Comparison of ENCODE assay signal across 22 cellular contexts in the genomic region with DNA sequence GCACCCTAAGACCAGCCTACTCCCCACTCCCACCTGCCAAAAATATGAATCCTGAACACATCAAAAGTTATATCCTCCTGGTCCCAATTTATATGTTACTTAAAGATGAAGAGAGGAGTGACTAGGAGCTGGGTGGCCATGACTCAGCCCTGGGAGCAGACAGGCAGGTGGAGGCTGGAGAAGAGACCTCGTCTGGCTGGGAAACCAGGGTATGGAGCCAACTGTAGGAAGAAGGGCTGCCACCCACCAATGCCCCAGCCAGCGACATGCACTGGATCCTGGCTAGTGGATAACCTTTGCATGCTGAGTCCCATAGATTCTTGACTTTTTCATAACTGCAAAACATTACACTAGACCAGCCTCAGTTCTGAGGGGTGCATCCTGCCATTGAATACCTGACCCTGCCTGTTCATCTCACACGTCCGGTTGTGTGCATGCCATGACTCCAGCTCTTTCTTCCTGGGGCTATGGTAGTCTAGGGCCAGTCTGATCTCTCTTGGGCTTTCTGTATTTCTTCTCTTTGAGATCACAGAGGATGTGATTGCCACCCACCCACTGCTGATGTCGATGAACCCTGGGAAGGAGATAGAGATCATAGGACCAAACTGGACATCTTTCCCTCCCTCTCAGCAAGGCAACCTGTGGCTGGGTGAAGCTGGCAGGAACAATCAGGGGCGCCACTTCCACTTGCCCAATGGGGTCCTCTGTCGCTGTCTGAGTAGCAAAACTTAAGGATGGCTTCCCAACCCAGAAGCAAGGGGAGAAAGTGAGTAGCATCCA.
DNase-seq lines count a peak whose midpoint lies in the region; ATAC-seq and TF ChIP-seq lines count a peak whose summit lies in the region.
"Had no signal": no experiment of that assay in that cellular context is flagged by ENCODE, and none has a peak within 500 bp of the region (broad histone marks: within the 10 kb centered on the region; RNA-seq: fewer than 3 reads in every experiment).

No MANE protein-coding gene starts in this region.

- H3K9me3 Mint-ChIP-seq in stimulated activated effector memory CD8-positive, alpha-beta T cell treated with anti-CD3 and anti-CD28 coated beads, Interleukin-12 subunit alpha, Interleukin-12 subunit beta, amount 100 ng/mL, for 72 hours, result no peaks in the 10 kb centered on the region
- H3K9me3 Mint-ChIP-seq: CD4-positive, alpha-beta T cell had no signal

- intact Hi-C loops in lower lobe of right lung (cut with DNase I) (no loop called here), spleen (cut with DNase I; ENCODE audit: low total_unique reads) (no loop called here)

- no peak for ATAC-seq in lower lobe of right lung
- no peak for ATAC-seq in stimulated activated effector memory CD8-positive, alpha-beta T cell treated with anti-CD3 and anti-CD28 coated beads, Interleukin-12 subunit alpha, Interleukin-12 subunit beta, amount 100 ng/mL, for 72 hours
- ATAC-seq in GM21529 (IDR thresholded peaks at IDR 0.05; ENCODE audit: unreplicated experiment), result no peak
- ATAC-seq: K562 had no signal

- H3K4me3 ChIP-seq in MG63, result no peak overlapping the region
- no peak overlapping the region for H3K4me3 ChIP-seq in Peyer's patch
- no peak overlapping the region for H3K4me3 ChIP-seq in lower lobe of right lung
- peak overlapping the region in 4 of 8 donors; percentile 17 to 66 (median 42) for H3K4me3 ChIP-seq in spleen
- H3K4me3 ChIP-seq: GM12878, GM23248, HAP-1, K562, SJSA1 had no signal

- DNase-seq in MG63, result peak; percentile 39
- DNase-seq in Peyer's patch, result peak in 2 of 3 donors; percentile 19 to 33
- peak; percentile 20 for DNase-seq in lower lobe of right lung
- DNase-seq in spleen, result peak; percentile 39
- no peak for DNase-seq in NAMALWA (ENCODE audit: low spot score)
- DNase-seq in stimulated activated effector memory CD8-positive, alpha-beta T cell treated with anti-CD3 and anti-CD28 coated beads, Interleukin-12 subunit alpha, Interleukin-12 subunit beta, amount 100 ng/mL, for 72 hours (ENCODE audit: low spot score in 2 of 2), result no peak
- DNase-seq: COR-L47; DMS 273 treated with DMSO at 0.1 percent for 48 hours; DMS79 treated with DMSO at 0.1 percent for 48 hours; GM23248; NCI-H146; NCI-H2029; NCI-H2227 treated with DMSO at 0.1 percent for 48 hours; NCI-H510A treated with DMSO at 0.1 percent for 48 hours; NCI-H748 treated with DMSO at 0.1 percent for 48 hours; NK-92 treated with Interleukin-12 subunit alpha and Interleukin-12 subunit beta, amount 100 ng/mL, for 24 hours had no signal

- TF ChIP-seq CTCF in Peyer's patch (IDR thresholded peaks at IDR 0.05) (no peak), lower lobe of right lung (IDR thresholded peaks at IDR 0.05) (no peak), spleen (IDR thresholded peaks at IDR 0.05 in 8 of 11, conservative IDR thresholded peaks at IDR 0.05 in 3 of 11) (no peak)

- WGBS in spleen, 5 donors, result 78 to 96% (median 80%) methylated on average over 7 of the region's 7 CpGs

- H3K36me3 ChIP-seq in MG63 (peaks cover under 1% of the 10 kb centered on the region; the same call in 1 of the 2 replicates), Peyer's patch (no peaks in the 10 kb centered on the region), lower lobe of right lung (no peaks in the 10 kb centered on the region), spleen (no peaks in the 10 kb centered on the region)
- H3K36me3 ChIP-seq: HAP-1, SJSA1 had no signal

- no peaks in the 10 kb centered on the region for H3K27me3 ChIP-seq in MG63
- no peaks in the 10 kb centered on the region for H3K27me3 ChIP-seq in Peyer's patch
- no peaks in the 10 kb centered on the region for H3K27me3 ChIP-seq in lower lobe of right lung (ENCODE audit: low read depth)
- H3K27me3 ChIP-seq in spleen (replicated peaks in 1 of 7), result no peaks in the 10 kb centered on the region
- H3K27me3 ChIP-seq: SJSA1 had no signal

- H3K4me3 Mint-ChIP-seq in stimulated activated effector memory CD8-positive, alpha-beta T cell treated with anti-CD3 and anti-CD28 coated beads, Interleukin-12 subunit alpha, Interleukin-12 subunit beta, amount 100 ng/mL, for 72 hours, result no peak overlapping the region
- H3K4me3 Mint-ChIP-seq: CD4-positive, alpha-beta T cell had no signal

- no peaks in the 10 kb centered on the region for H3K4me1 ChIP-seq in Peyer's patch
- H3K4me1 ChIP-seq in lower lobe of right lung, result no peaks in the 10 kb centered on the region
- H3K4me1 ChIP-seq in spleen, result peaks cover 0 to 29% (median 0%) of the 10 kb centered on the region in 6 donors

- H3K36me3 Mint-ChIP-seq in stimulated activated effector memory CD8-positive, alpha-beta T cell treated with anti-CD3 and anti-CD28 coated beads, Interleukin-12 subunit alpha, Interleukin-12 subunit beta, amount 100 ng/mL, for 72 hours, result no peaks in the 10 kb centered on the region

- no peak for TF ChIP-seq POLR2A in Peyer's patch (IDR thresholded peaks at IDR 0.05)
- TF ChIP-seq POLR2A in spleen (IDR thresholded peaks at IDR 0.05), result no peak

- no peak overlapping the region for H3K27ac ChIP-seq in Peyer's patch
- no peak overlapping the region for H3K27ac ChIP-seq in lower lobe of right lung
- H3K27ac ChIP-seq in spleen, result peak overlapping the region in 4 of 8 donors; percentile 71 to 85 (median 79)
- H3K27ac ChIP-seq: GM23248 had no signal

- H3K9me3 ChIP-seq in MG63 (no peaks in the 10 kb centered on the region), Peyer's patch (no peaks in the 10 kb centered on the region), lower lobe of right lung (no peaks in the 10 kb centered on the region), spleen (no peaks in the 10 kb centered on the region)
- H3K9me3 ChIP-seq: HAP-1, SJSA1 had no signal

- peaks cover 10% of the 10 kb centered on the region for H3K4me1 Mint-ChIP-seq in stimulated activated effector memory CD8-positive, alpha-beta T cell treated with anti-CD3 and anti-CD28 coated beads, Interleukin-12 subunit alpha, Interleukin-12 subunit beta, amount 100 ng/mL, for 72 hours

- H3K27ac Mint-ChIP-seq in stimulated activated effector memory CD8-positive, alpha-beta T cell treated with anti-CD3 and anti-CD28 coated beads, Interleukin-12 subunit alpha, Interleukin-12 subunit beta, amount 100 ng/mL, for 72 hours, result no peak overlapping the region
- H3K27ac Mint-ChIP-seq: CD4-positive, alpha-beta T cell had no signal

Comparison
In these comparisons a context has a peak if more than half of its experiments do, and no peak if none do; other contexts are left out.
1. DNase-seq: peak in MG63 (single experiment), Peyer's patch (2 of 3), lower lobe of right lung (single experiment) and spleen (single experiment); none in NAMALWA (single experiment) and stimulated activated effector memory CD8-positive, alpha-beta T cell treated with anti-CD3 and anti-CD28 coated beads, Interleukin-12 subunit alpha, Interleukin-12 subunit beta, amount 100 ng/mL, for 72 hours (0 of 2).